In the genomic region with DNA sequence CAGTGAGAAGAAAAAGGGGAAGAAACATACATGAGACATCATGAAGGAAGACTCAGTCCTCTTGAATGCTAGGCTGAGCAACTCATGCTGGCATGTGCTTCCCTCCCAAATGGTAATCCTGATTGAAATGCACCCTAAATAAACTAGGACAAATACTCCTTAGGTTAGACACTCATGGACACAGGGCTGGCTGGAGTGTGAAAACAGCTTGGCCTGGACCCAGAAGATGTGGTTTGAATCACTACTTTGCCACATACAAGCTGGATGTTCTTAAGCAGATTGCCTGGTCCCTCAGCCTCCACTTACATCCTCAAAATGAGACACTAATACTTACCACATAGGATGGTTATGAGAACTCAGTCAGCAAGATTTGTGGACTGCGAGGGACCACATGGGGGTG, we compare ENCODE assay signal across 15 cellular contexts.
DNase-seq lines count a peak whose midpoint lies in the region; ATAC-seq and TF ChIP-seq lines count a peak whose summit lies in the region.
"Had no signal": no experiment of that assay in that cellular context is flagged by ENCODE, and none has a peak within 500 bp of the region (broad histone marks: within the 10 kb centered on the region; RNA-seq: fewer than 3 reads in every experiment).

No MANE protein-coding gene starts in this region.

- H2AFZ ChIP-seq in PC-3 (ENCODE audit: low read length): no peak overlapping the region

- no peaks in the 10 kb centered on the region for H3K9me3 Mint-ChIP-seq in activated CD4-positive, alpha-beta T cell treated with anti-CD3 and anti-CD28 coated beads, Interleukin-2, amount 10 ng/mL, durations not matched to agents 24 days and 14 days
- H3K9me3 Mint-ChIP-seq: T-cell had no signal

- peak; percentile 57 for DNase-seq in SIG-M5 treated with dmso at 0.1 percent for 504 hours (lab: John Stamatoyannopoulos, UW; ENCODE audit: unreplicated experiment)
- no peak for DNase-seq in SIG-M5 (lab: John Stamatoyannopoulos, UW)
- peak; percentile 71 for DNase-seq in astrocyte of the hippocampus (ENCODE audit: low read depth, low spot score)
- DNase-seq in right atrium auricular region (ENCODE audit: low spot score): peak; percentile 78
- peak in 1 of 2 donors; percentile 96 for DNase-seq in vagina (ENCODE audit: extremely low spot score in 2 of 2)
- no peak for DNase-seq in PC-3
- no peak for DNase-seq in activated CD4-positive, alpha-beta T cell treated with anti-CD3 and anti-CD28 coated beads, Interleukin-2, amount 10 ng/mL, durations not matched to agents 24 days and 14 days
- DNase-seq: amygdala, H7, NCI-H510A, T-cell, transverse colon had no signal

- H3K79me2 ChIP-seq in PC-3 (ENCODE audit: low read length): no peaks in the 10 kb centered on the region; the same call in 1 of the 2 replicates

- no peak overlapping the region for H3K4me3 Mint-ChIP-seq in activated CD4-positive, alpha-beta T cell treated with anti-CD3 and anti-CD28 coated beads, Interleukin-2, amount 10 ng/mL, durations not matched to agents 24 days and 14 days
- H3K4me3 Mint-ChIP-seq: T-cell had no signal

- H3K4me1 ChIP-seq in right atrium auricular region (no peaks in the 10 kb centered on the region), vagina (peaks cover 28% of the 10 kb centered on the region), PC-3 (ENCODE audit: insufficient read depth, low read length) (peaks cover 28% of the 10 kb centered on the region)
- H3K4me1 ChIP-seq: esophagus muscularis mucosa, transverse colon had no signal

- no peak overlapping the region for H3K4me3 ChIP-seq in right atrium auricular region
- H3K4me3 ChIP-seq in vagina: no peak overlapping the region
- H3K4me3 ChIP-seq in PC-3 (ENCODE audit: low read length): no peak overlapping the region
- H3K4me3 ChIP-seq: A549, esophagus muscularis mucosa, transverse colon had no signal

- CTCF ChIA-PET in PC-3 (lab: Charles Lee): no interaction called here

- ATAC-seq in PC-3 (no peak), GM21737 (IDR thresholded peaks at IDR 0.05; ENCODE audit: unreplicated experiment) (no peak)
- ATAC-seq: A549, T-cell had no signal

- H3K4me2 ChIP-seq in PC-3 (ENCODE audit: low read length): no peak overlapping the region
- H3K4me2 ChIP-seq: A549 had no signal

- H3K36me3 Mint-ChIP-seq in activated CD4-positive, alpha-beta T cell treated with anti-CD3 and anti-CD28 coated beads, Interleukin-2, amount 10 ng/mL, durations not matched to agents 24 days and 14 days (ENCODE audit: low read depth): no peaks in the 10 kb centered on the region
- H3K36me3 Mint-ChIP-seq: T-cell had no signal

- TF ChIP-seq CTCF in right atrium auricular region (IDR thresholded peaks at IDR 0.05) (no peak), vagina (IDR thresholded peaks at IDR 0.05) (no peak), PC-3 (conservative IDR thresholded peaks at IDR 0.05; ENCODE audit: low read depth, low read length) (no peak)

- H3K36me3 ChIP-seq in right atrium auricular region (no peaks in the 10 kb centered on the region), vagina (no peaks in the 10 kb centered on the region), PC-3 (ENCODE audit: low read depth, low read length) (no peaks in the 10 kb centered on the region)
- H3K36me3 ChIP-seq: esophagus muscularis mucosa, transverse colon had no signal

- H3K4me1 Mint-ChIP-seq in activated CD4-positive, alpha-beta T cell treated with anti-CD3 and anti-CD28 coated beads, Interleukin-2, amount 10 ng/mL, durations not matched to agents 24 days and 14 days: no peaks in the 10 kb centered on the region
- H3K4me1 Mint-ChIP-seq: T-cell had no signal

- TF ChIP-seq POLR2A in vagina (IDR thresholded peaks at IDR 0.05): no peak

- no peak overlapping the region for H3K9ac ChIP-seq in PC-3 (ENCODE audit: low read length)

- BruUV-seq in PC-3 (replicated peaks; lab: Mats Ljungman, UMichigan): no TSS peak

- H3K27ac Mint-ChIP-seq in activated CD4-positive, alpha-beta T cell treated with anti-CD3 and anti-CD28 coated beads, Interleukin-2, amount 10 ng/mL, durations not matched to agents 24 days and 14 days: no peak overlapping the region
- H3K27ac Mint-ChIP-seq: T-cell had no signal

- H3K9me2 ChIP-seq in PC-3 (replicated peaks; ENCODE audit: low read length): no peaks in the 10 kb centered on the region

- H3K27ac ChIP-seq in right atrium auricular region (peak overlapping the region in 1 of 2 donors; percentile 62), vagina (peak overlapping the region; percentile 55), PC-3 (ENCODE audit: low read length) (no peak overlapping the region)

- POLR2A ChIA-PET in PC-3 (lab: Charles Lee; ENCODE audit: unreplicated experiment): interaction anchor here (0.6 kb wide), 1 partner anchor 41 kb away, joined by 4 read pairs; no protein-coding TSS in a partner anchor

- H3K27me3 Mint-ChIP-seq in activated CD4-positive, alpha-beta T cell treated with anti-CD3 and anti-CD28 coated beads, Interleukin-2, amount 10 ng/mL, durations not matched to agents 24 days and 14 days: peaks cover 14% of the 10 kb centered on the region

- intact Hi-C loops in vagina (cut with DNase I) (no loop called here), PC-3 (cut with micrococcal nuclease) (no loop called here)
- intact Hi-C loops in activated CD4-positive, alpha-beta T cell treated with anti-CD3 and anti-CD28 coated beads, Interleukin-2, amount 10 ng/mL, durations not matched to agents 24 days and 14 days (cut with micrococcal nuclease): no loop called here

- no peaks in the 10 kb centered on the region for H3F3A ChIP-seq in PC-3 (ENCODE audit: low read length, unreplicated experiment)

- H4K20me1 ChIP-seq in PC-3 (ENCODE audit: low read length): no peaks in the 10 kb centered on the region

- no peaks in the 10 kb centered on the region for H3K9me3 ChIP-seq in right atrium auricular region
- no peaks in the 10 kb centered on the region for H3K9me3 ChIP-seq in vagina
- H3K9me3 ChIP-seq in PC-3 (ENCODE audit: low read length): no peaks in the 10 kb centered on the region
- H3K9me3 ChIP-seq: A549, esophagus muscularis mucosa, transverse colon had no signal

- H3K27me3 ChIP-seq in right atrium auricular region: no peaks in the 10 kb centered on the region
- H3K27me3 ChIP-seq in vagina: no peaks in the 10 kb centered on the region
- no peaks in the 10 kb centered on the region for H3K27me3 ChIP-seq in PC-3 (ENCODE audit: low read length)
- H3K27me3 ChIP-seq: esophagus muscularis mucosa had no signal

Comparison
In these comparisons a context has a peak if more than half of its experiments do, and no peak if none do; other contexts are left out.
1. DNase-seq: peak in SIG-M5 treated with dmso at 0.1 percent for 504 hours (single experiment), astrocyte of the hippocampus (single experiment) and right atrium auricular region (single experiment); none in SIG-M5 (single experiment), PC-3 (single experiment) and activated CD4-positive, alpha-beta T cell treated with anti-CD3 and anti-CD28 coated beads, Interleukin-2, amount 10 ng/mL, durations not matched to agents 24 days and 14 days (single experiment).